In genomic region chr15:89917442-89918085, GRCh38 we compare ENCODE assay signal across 18 cellular contexts. TPM values are rescaled to one million over a fixed set of nuclear protein-coding genes. Genes with fewer than 3 reads are reported as not detected.
"Had no signal": no experiment of that assay in that cellular context is flagged by ENCODE, and none has a peak within 500 bp of the region (broad histone marks: within the 10 kb centered on the region; RNA-seq: fewer than 3 reads in every experiment).

No MANE protein-coding gene starts in this region.

- H3K4me3 ChIP-seq: ascending aorta, spleen had no signal

- H3K9me3 Mint-ChIP-seq: activated naive CD8-positive, alpha-beta T cell treated with anti-CD3 and anti-CD28 coated beads, Interleukin-2, amount 50 U/mL, for 24 hours; naive B cell; stimulated activated naive B cell treated with anti-CD40 and anti-IgM and Interleukin-4, amounts not matched to agents 10 μg/mL and 1 μg/mL and 100 μg/mL, for 72 hours had no signal

- H3K9me3 ChIP-seq: ascending aorta, spleen had no signal

- H3K4me1 Mint-ChIP-seq: activated CD4-positive, alpha-beta T cell treated with anti-CD3 and anti-CD28 coated beads for 36 hours; activated naive CD8-positive, alpha-beta T cell treated with anti-CD3 and anti-CD28 coated beads, Interleukin-2, amount 50 U/mL, for 24 hours had no signal

- H3K27ac ChIP-seq: ascending aorta, spleen, VCaP had no signal

- H3K36me3 ChIP-seq: ascending aorta, spleen had no signal

- H3K27ac Mint-ChIP-seq: activated CD4-positive, alpha-beta T cell treated with anti-CD3 and anti-CD28 coated beads for 36 hours; activated CD8-positive, alpha-beta T cell treated with anti-CD3 and anti-CD28 coated beads, Interleukin-2, amount 10 ng/mL, durations not matched to agents 7 days and 5 days; activated naive CD8-positive, alpha-beta T cell treated with anti-CD3 and anti-CD28 coated beads, Interleukin-2, amount 50 U/mL, for 24 hours; naive B cell; stimulated activated naive B cell treated with anti-CD40 and anti-IgM and Interleukin-4, amounts not matched to agents 10 μg/mL and 1 μg/mL and 100 μg/mL, for 72 hours had no signal

- DNase-seq: activated CD4-positive, alpha-beta T cell treated with anti-CD3 and anti-CD28 coated beads for 36 hours; activated CD8-positive, alpha-beta memory T cell treated with anti-CD3 and anti-CD28 coated beads, Interleukin-2, amount 50 U/mL, for 48 hours; activated CD8-positive, alpha-beta T cell treated with anti-CD3 and anti-CD28 coated beads, Interleukin-2, amount 10 ng/mL, durations not matched to agents 7 days and 5 days; activated naive CD4-positive, alpha-beta T cell treated with Interleukin-2 at 50 U/mL for 16 hours; activated naive CD8-positive, alpha-beta T cell treated with anti-CD3 and anti-CD28 coated beads, Interleukin-2, amount 50 U/mL, for 24 hours; cortex of kidney; effector memory CD4-positive, alpha-beta T cell; hippocampal formation; midbrain; naive B cell; posterior cingulate gyrus; right cardiac atrium; spleen; stimulated activated CD4-positive, alpha-beta T cell treated with anti-CD3 and anti-CD28 coated beads, Interleukin-1b, Interleukin-23, amount 100 ng/mL, for 48 hours; stimulated activated naive B cell treated with anti-CD40 and anti-IgM and Interleukin-4, amounts not matched to agents 10 μg/mL and 1 μg/mL and 100 μg/mL, for 72 hours; T-helper 1 cell had no signal

- ATAC-seq: activated CD4-positive, alpha-beta T cell treated with anti-CD3 and anti-CD28 coated beads for 36 hours; activated CD8-positive, alpha-beta T cell treated with anti-CD3 and anti-CD28 coated beads, Interleukin-2, amount 10 ng/mL, durations not matched to agents 7 days and 5 days; activated naive CD8-positive, alpha-beta T cell treated with anti-CD3 and anti-CD28 coated beads, Interleukin-2, amount 50 U/mL, for 24 hours; right cardiac atrium; stimulated activated naive B cell treated with anti-CD40 and anti-IgM and Interleukin-4, amounts not matched to agents 10 μg/mL and 1 μg/mL and 100 μg/mL, for 72 hours had no signal

- H3K36me3 Mint-ChIP-seq: naive B cell; stimulated activated naive B cell treated with anti-CD40 and anti-IgM and Interleukin-4, amounts not matched to agents 10 μg/mL and 1 μg/mL and 100 μg/mL, for 72 hours had no signal

- H3K27me3 ChIP-seq: ascending aorta had no signal

- H3K4me3 Mint-ChIP-seq: activated CD4-positive, alpha-beta T cell treated with anti-CD3 and anti-CD28 coated beads for 36 hours; activated CD8-positive, alpha-beta T cell treated with anti-CD3 and anti-CD28 coated beads, Interleukin-2, amount 10 ng/mL, durations not matched to agents 7 days and 5 days; activated naive CD8-positive, alpha-beta T cell treated with anti-CD3 and anti-CD28 coated beads, Interleukin-2, amount 50 U/mL, for 24 hours; naive B cell; stimulated activated naive B cell treated with anti-CD40 and anti-IgM and Interleukin-4, amounts not matched to agents 10 μg/mL and 1 μg/mL and 100 μg/mL, for 72 hours had no signal

RNA-seq across cellular contexts. Expression of gene ARPIN, which starts 4.8 kb away (rescaled TPM):
- total RNA-seq: activated CD4-positive, alpha-beta T cell treated with anti-CD3 and anti-CD28 coated beads for 36 hours; activated CD8-positive, alpha-beta T cell treated with anti-CD3 and anti-CD28 coated beads, Interleukin-2, amount 10 ng/mL, durations not matched to agents 7 days and 5 days had no signal
